ENCODE assay signal across 13 cellular contexts in the genomic region with DNA sequence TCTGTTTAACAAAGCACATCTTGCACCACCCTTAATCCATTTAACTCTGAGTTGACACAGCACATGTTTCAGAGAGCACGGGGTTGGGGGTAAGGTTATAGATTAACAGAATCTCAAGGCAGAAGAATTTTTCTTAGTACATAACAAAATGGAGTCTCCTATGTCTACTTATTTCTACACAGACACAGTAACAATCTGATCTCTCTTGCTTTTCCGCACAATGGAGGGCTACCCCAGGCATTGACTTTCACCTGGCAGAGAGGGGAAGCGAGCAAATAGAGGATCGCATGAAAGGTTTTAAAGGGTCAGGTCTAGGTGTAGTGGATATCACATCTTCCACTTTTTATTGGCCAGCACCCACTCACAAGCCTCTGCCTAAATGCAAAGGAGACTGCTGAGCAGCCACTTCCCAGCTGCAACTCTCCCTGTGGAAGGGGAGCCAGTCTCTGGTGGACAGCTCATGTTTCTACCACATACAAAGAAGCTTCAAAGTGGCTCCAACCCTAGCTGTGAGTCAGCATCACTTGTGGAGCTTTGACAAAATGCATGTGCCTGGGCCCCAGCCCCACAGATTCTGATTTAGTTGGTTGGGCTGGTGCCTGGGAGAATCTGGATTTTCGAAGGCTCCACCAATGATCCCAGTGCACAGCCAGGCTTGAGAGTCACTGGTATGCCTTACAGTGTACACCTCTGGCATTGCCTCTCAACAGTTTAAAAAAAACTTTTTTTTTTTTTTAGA. TPM values are rescaled to one million over a fixed set of nuclear protein-coding genes. Genes with fewer than 3 reads are reported as not detected.
DNase-seq lines count a peak whose midpoint lies in the region; ATAC-seq and TF ChIP-seq lines count a peak whose summit lies in the region.
"Had no signal": no experiment of that assay in that cellular context is flagged by ENCODE, and none has a peak within 500 bp of the region (broad histone marks: within the 10 kb centered on the region; RNA-seq: fewer than 3 reads in every experiment).

No MANE protein-coding gene starts in this region.

- H3K4me3 Mint-ChIP-seq in stimulated activated effector memory CD8-positive, alpha-beta T cell treated with anti-CD3 and anti-CD28 coated beads, Interleukin-12 subunit alpha, Interleukin-12 subunit beta, amount 100 ng/mL, for 72 hours: no peak overlapping the region
- no peak overlapping the region for H3K4me3 Mint-ChIP-seq in T-helper 2 cell treated with Interferon-gamma antibody and Interleukin-4, amounts not matched to agents 5 μg/mL and 100 μg/mL, for 36 hours
- H3K4me3 Mint-ChIP-seq: activated T-cell treated with anti-CD3 and anti-CD28 coated beads, Interleukin-2, amount 50 U/mL, for 4 hours had no signal

- H2AFZ ChIP-seq in PC-3 (ENCODE audit: low read length): no peak overlapping the region

- no peak for TF ChIP-seq POLR2A in uterus (IDR thresholded peaks at IDR 0.05)

- no peak overlapping the region for H3K9ac ChIP-seq in PC-3 (ENCODE audit: low read length)

- H3K4me2 ChIP-seq in PC-3 (ENCODE audit: low read length): no peak overlapping the region

- H3K27ac ChIP-seq in PC-3 (ENCODE audit: low read length) (no peak overlapping the region), uterus (no peak overlapping the region), A673 (ENCODE audit: low read depth, low read length, poor library complexity, severe bottlenecking) (no peak overlapping the region)
- H3K27ac ChIP-seq: brain microvascular endothelial cell, tibial nerve had no signal

- no peaks in the 10 kb centered on the region for H4K20me1 ChIP-seq in PC-3 (ENCODE audit: low read length)

- no peaks in the 10 kb centered on the region for H3K36me3 Mint-ChIP-seq in stimulated activated effector memory CD8-positive, alpha-beta T cell treated with anti-CD3 and anti-CD28 coated beads, Interleukin-12 subunit alpha, Interleukin-12 subunit beta, amount 100 ng/mL, for 72 hours
- H3K36me3 Mint-ChIP-seq in T-helper 2 cell treated with Interferon-gamma antibody and Interleukin-4, amounts not matched to agents 5 μg/mL and 100 μg/mL, for 36 hours (ENCODE audit: low read depth): no peaks in the 10 kb centered on the region

- peaks cover 35% of the 10 kb centered on the region for H3K27me3 Mint-ChIP-seq in T-helper 2 cell treated with Interferon-gamma antibody and Interleukin-4, amounts not matched to agents 5 μg/mL and 100 μg/mL, for 36 hours (ENCODE audit: low read depth)

- CTCF ChIA-PET in PC-3 (lab: Charles Lee) (no interaction called here), A673 (lab: Charles Lee) (no interaction called here)

- no peaks in the 10 kb centered on the region for H3K4me1 ChIP-seq in PC-3 (ENCODE audit: insufficient read depth, low read length)
- no peaks in the 10 kb centered on the region for H3K4me1 ChIP-seq in uterus
- no peaks in the 10 kb centered on the region for H3K4me1 ChIP-seq in A673 (ENCODE audit: insufficient read depth, low read length, poor library complexity, severe bottlenecking)

- POLR2A ChIA-PET in PC-3 (lab: Charles Lee; ENCODE audit: unreplicated experiment): no interaction called here
- POLR2A ChIA-PET in A673 (lab: Charles Lee; ENCODE audit: low non-redundant PET): no interaction called here

- no peak overlapping the region for H3K4me3 ChIP-seq in PC-3 (ENCODE audit: low read length)
- no peak overlapping the region for H3K4me3 ChIP-seq in fibroblast of the aortic adventitia (ENCODE audit: low read depth, low read length)
- no peak overlapping the region for H3K4me3 ChIP-seq in uterus
- no peak overlapping the region for H3K4me3 ChIP-seq in A673 (ENCODE audit: low read depth, low read length, poor library complexity, severe bottlenecking)
- H3K4me3 ChIP-seq: tibial nerve had no signal

- H3K27me3 ChIP-seq in PC-3 (ENCODE audit: low read length): no peaks in the 10 kb centered on the region
- no peaks in the 10 kb centered on the region for H3K27me3 ChIP-seq in uterus
- no peaks in the 10 kb centered on the region for H3K27me3 ChIP-seq in A673 (replicated peaks; ENCODE audit: insufficient read depth, low read depth, low read length, poor library complexity)
- H3K27me3 ChIP-seq: brain microvascular endothelial cell, tibial nerve had no signal

- H3K36me3 ChIP-seq in PC-3 (ENCODE audit: low read depth, low read length) (no peaks in the 10 kb centered on the region), uterus (no peaks in the 10 kb centered on the region), A673 (ENCODE audit: insufficient read depth, low read length, poor library complexity, severe bottlenecking) (no peaks in the 10 kb centered on the region)
- H3K36me3 ChIP-seq: brain microvascular endothelial cell, tibial nerve had no signal

- peaks cover 11% of the 10 kb centered on the region for H3K4me1 Mint-ChIP-seq in stimulated activated effector memory CD8-positive, alpha-beta T cell treated with anti-CD3 and anti-CD28 coated beads, Interleukin-12 subunit alpha, Interleukin-12 subunit beta, amount 100 ng/mL, for 72 hours
- H3K4me1 Mint-ChIP-seq in T-helper 2 cell treated with Interferon-gamma antibody and Interleukin-4, amounts not matched to agents 5 μg/mL and 100 μg/mL, for 36 hours (ENCODE audit: low read depth): peaks cover 8% of the 10 kb centered on the region

- H3K9me2 ChIP-seq in PC-3 (replicated peaks; ENCODE audit: low read length): no peaks in the 10 kb centered on the region

- DNase-seq in NCI-H82 (lab: John Stamatoyannopoulos, UW) (peak; percentile 48), NCI-H82 treated with DMSO at 0.1 percent for 48 hours (lab: John Stamatoyannopoulos, UW; ENCODE audit: unreplicated experiment) (no peak), PC-3 (peak; percentile 14), fibroblast of the aortic adventitia (ENCODE audit: low read depth) (peak; percentile 54), uterus (no peak), A673 (ENCODE audit: low spot score) (no peak)
- no peak for DNase-seq in stimulated activated effector memory CD8-positive, alpha-beta T cell treated with anti-CD3 and anti-CD28 coated beads, Interleukin-12 subunit alpha, Interleukin-12 subunit beta, amount 100 ng/mL, for 72 hours (ENCODE audit: low spot score in 2 of 2)
- no peak for DNase-seq in T-helper 2 cell treated with Interferon-gamma antibody and Interleukin-4, amounts not matched to agents 5 μg/mL and 100 μg/mL, for 36 hours (ENCODE audit: low spot score)
- DNase-seq: activated T-cell treated with anti-CD3 and anti-CD28 coated beads, Interleukin-2, amount 50 U/mL, for 4 hours; brain microvascular endothelial cell; NCI-H345; Right ventricle myocardium superior had no signal

- H3K79me2 ChIP-seq in PC-3 (ENCODE audit: low read length): no peaks in the 10 kb centered on the region

- TF ChIP-seq CTCF in PC-3 (conservative IDR thresholded peaks at IDR 0.05; ENCODE audit: low read depth, low read length): no peak
- TF ChIP-seq CTCF in fibroblast of the aortic adventitia (IDR thresholded peaks at IDR 0.05; ENCODE audit: insufficient read depth, low read length): no peak
- no peak for TF ChIP-seq CTCF in uterus (IDR thresholded peaks at IDR 0.05)
- TF ChIP-seq CTCF in A673 (conservative IDR thresholded peaks at IDR 0.05; ENCODE audit: low read depth, low read length): no peak

- H3K9me3 Mint-ChIP-seq in stimulated activated effector memory CD8-positive, alpha-beta T cell treated with anti-CD3 and anti-CD28 coated beads, Interleukin-12 subunit alpha, Interleukin-12 subunit beta, amount 100 ng/mL, for 72 hours: no peaks in the 10 kb centered on the region
- no peaks in the 10 kb centered on the region for H3K9me3 Mint-ChIP-seq in T-helper 2 cell treated with Interferon-gamma antibody and Interleukin-4, amounts not matched to agents 5 μg/mL and 100 μg/mL, for 36 hours
- H3K9me3 Mint-ChIP-seq: activated T-cell treated with anti-CD3 and anti-CD28 coated beads, Interleukin-2, amount 50 U/mL, for 4 hours had no signal

- no peaks in the 10 kb centered on the region for H3K9me3 ChIP-seq in PC-3 (ENCODE audit: low read length)
- no peaks in the 10 kb centered on the region for H3K9me3 ChIP-seq in uterus
- no peaks in the 10 kb centered on the region for H3K9me3 ChIP-seq in A673 (ENCODE audit: low read depth, low read length, poor library complexity, severe bottlenecking)
- H3K9me3 ChIP-seq: tibial nerve had no signal

- peak; percentile 43 for ATAC-seq in PC-3
- ATAC-seq in stimulated activated effector memory CD8-positive, alpha-beta T cell treated with anti-CD3 and anti-CD28 coated beads, Interleukin-12 subunit alpha, Interleukin-12 subunit beta, amount 100 ng/mL, for 72 hours: peak; percentile 27
- ATAC-seq: activated T-cell treated with anti-CD3 and anti-CD28 coated beads, Interleukin-2, amount 50 U/mL, for 4 hours had no signal

- H3F3A ChIP-seq in PC-3 (ENCODE audit: low read length, unreplicated experiment): no peaks in the 10 kb centered on the region

- intact Hi-C loops in PC-3 (cut with micrococcal nuclease): loop anchor here (10.0 kb wide), 1 partner anchor 175 kb away; no protein-coding TSS in a partner anchor
- intact Hi-C loops in uterus (cut with DNase I; ENCODE audit: low total_unique reads): no loop called here
- intact Hi-C loops in A673 (cut with micrococcal nuclease; ENCODE audit: unreplicated experiment): loop anchor here (5.0 kb wide), 1 partner anchor 157 kb away; no protein-coding TSS in a partner anchor

- no TSS peak for BruUV-seq in PC-3 (replicated peaks; lab: Mats Ljungman, UMichigan)
- BruUV-seq in A673 (replicated peaks; lab: Mats Ljungman, UMichigan): no TSS peak

- H3K27ac Mint-ChIP-seq in stimulated activated effector memory CD8-positive, alpha-beta T cell treated with anti-CD3 and anti-CD28 coated beads, Interleukin-12 subunit alpha, Interleukin-12 subunit beta, amount 100 ng/mL, for 72 hours: no peak overlapping the region
- H3K27ac Mint-ChIP-seq in T-helper 2 cell treated with Interferon-gamma antibody and Interleukin-4, amounts not matched to agents 5 μg/mL and 100 μg/mL, for 36 hours: no peak overlapping the region

RNA-seq across cellular contexts. Expression of a gene that starts 7.2 kb away (rescaled TPM):
- total RNA-seq in PC-3 (2014; rRNA removed): 19.5 and 28.1 TPM in 2 replicates
- total RNA-seq in fibroblast of the aortic adventitia (ENCODE audit: low replicate concordance): 5.6 and 19.3 TPM in 2 replicates
- 10 to 100 TPM in 3 of 4 donors, 1 to 10 TPM in 1; 7.4 to 29.7 (median 20.4) TPM for total RNA-seq in uterus
- 22.4 and 24.0 TPM in 2 replicates for total RNA-seq in A673 (2021)

RNA-seq across cellular contexts. Expression of a gene that starts 7.4 kb away (rescaled TPM):
- total RNA-seq in PC-3 (2014; rRNA removed) (20.6 and 27.0 TPM in 2 replicates), fibroblast of the aortic adventitia (ENCODE audit: low replicate concordance) (3.8 and 4.8 TPM in 2 replicates), uterus (1 to 10 TPM in 3 of 4 donors, not detected in 1; 1.0 to 3.8 (median 3.4) TPM), A673 (2021) (23.6 and 26.9 TPM in 2 replicates)

RNA-seq across cellular contexts. Expression of a gene that starts 37.0 kb away (rescaled TPM):
- total RNA-seq in PC-3 (2014; rRNA removed): 2.9 and 4.3 TPM in 2 replicates
- not detected in 2 replicates for total RNA-seq in fibroblast of the aortic adventitia (ENCODE audit: low replicate concordance)
- total RNA-seq in uterus: under 1 TPM in 1 of 4 donors, not detected in 3; 0.29 TPM
- 0.33 TPM in 1 of 2 replicates, not detected in the other for total RNA-seq in A673 (2021)
- total RNA-seq: Right ventricle myocardium superior, tibial nerve had no signal

Comparison
In these comparisons a context has a peak if more than half of its experiments do, and no peak if none do; other contexts are left out.
1. DNase-seq: peak in NCI-H82 (single experiment), PC-3 (single experiment) and fibroblast of the aortic adventitia (single experiment); none in NCI-H82 treated with DMSO at 0.1 percent for 48 hours (single experiment), stimulated activated effector memory CD8-positive, alpha-beta T cell treated with anti-CD3 and anti-CD28 coated beads, Interleukin-12 subunit alpha, Interleukin-12 subunit beta, amount 100 ng/mL, for 72 hours (0 of 2), uterus (0 of 2), T-helper 2 cell treated with Interferon-gamma antibody and Interleukin-4, amounts not matched to agents 5 μg/mL and 100 μg/mL, for 36 hours (single experiment) and A673 (single experiment).